Comparison of ENCODE assay signal across 8 cellular contexts in genomic region chr2:96507957-96508520, GRCh38. TPM values are rescaled to one million over a fixed set of nuclear protein-coding genes. Genes with fewer than 3 reads are reported as not detected.
DNase-seq lines count a peak whose midpoint lies in the region; ATAC-seq and TF ChIP-seq lines count a peak whose summit lies in the region.

No MANE protein-coding gene starts in this region.

- H3K4me3 Mint-ChIP-seq in central memory CD8-positive, alpha-beta T cell = peak overlapping the region; percentile 41

- H3K27me3 ChIP-seq in liver (ENCODE audit: control insufficient read depth in 4 of 4, insufficient read depth in 4 of 4, low read length in 3 of 4) = no peaks in the 10 kb centered on the region

- H3K9ac ChIP-seq in liver (ENCODE audit: low read depth in 1 of 2, low read length in 2 of 2) = no peak overlapping the region

- no peak overlapping the region for H3K27ac Mint-ChIP-seq in central memory CD8-positive, alpha-beta T cell (ENCODE audit: low read depth)

- peak overlapping the region in 2 of 3 donors; percentile 30 to 50 for H3K4me3 ChIP-seq in liver (ENCODE audit: low read depth in 1 of 3, low read length in 3 of 3)

- H3K4me1 ChIP-seq in liver (ENCODE audit: control insufficient read depth in 4 of 4, insufficient read depth in 4 of 4, low read length in 3 of 4) = peaks cover 1 to 40% (median 29%) of the 10 kb centered on the region in 4 donors

- H3K27me3 Mint-ChIP-seq in central memory CD8-positive, alpha-beta T cell = no peaks in the 10 kb centered on the region

- H3K36me3 Mint-ChIP-seq in central memory CD8-positive, alpha-beta T cell (ENCODE audit: insufficient read depth) = peaks cover 2% of the 10 kb centered on the region

- DNase-seq in GDM1 (lab: John Stamatoyannopoulos, UW) (peak; percentile 52), NCI-H2171 (lab: John Stamatoyannopoulos, UW) (peak; percentile 48)
- DNase-seq in activated CD4-positive, alpha-beta T cell treated with anti-CD3 and anti-CD28 coated beads for 1 hour = peak; percentile 84
- peak; percentile 83 to 94 for DNase-seq in central memory CD8-positive, alpha-beta T cell (ENCODE audit: low spot score in 2 of 2)
- DNase-seq in stimulated activated CD4-positive, alpha-beta T cell treated with anti-CD3 and anti-CD28 coated beads, TNF-alpha, amount 100 ng/mL, for 24 hours (ENCODE audit: low read depth in 3 of 3) = peak; percentile 78 to 85 (median 80)

- 13% methylated on average over 38 of the region's 38 CpGs for WGBS in liver

- TF ChIP-seq RAD21 in liver (IDR thresholded peaks at IDR 0.05) = peak; percentile 86 to 90

- peak overlapping the region in 1 of 2 donors; percentile 33 for H3K27ac ChIP-seq in liver (ENCODE audit: low read depth in 1 of 2, low read length in 2 of 2)

- no peaks in the 10 kb centered on the region for H3K36me3 ChIP-seq in liver (ENCODE audit: control insufficient read depth in 4 of 4, insufficient read depth in 3 of 4, low read depth in 1 of 4, low read length in 3 of 4)

- H3K4me1 Mint-ChIP-seq in central memory CD8-positive, alpha-beta T cell = peaks cover 8% of the 10 kb centered on the region

- peak; percentile 48 for ATAC-seq in HG02571 (IDR thresholded peaks at IDR 0.05; ENCODE audit: unreplicated experiment)
- peak; percentile 93 for ATAC-seq in central memory CD8-positive, alpha-beta T cell (replicated peaks; ENCODE audit: extremely low read depth, poor library complexity, severe bottlenecking)
- ATAC-seq in HG03571 (IDR thresholded peaks at IDR 0.05; ENCODE audit: unreplicated experiment) = no peak

- no peaks in the 10 kb centered on the region for H3K9me3 ChIP-seq in liver (ENCODE audit: control insufficient read depth in 4 of 4, low read length in 3 of 4)

- TF ChIP-seq CTCF in liver (IDR thresholded peaks at IDR 0.05; ENCODE audit: low read depth, low read length, missing input control) = peak; percentile 85

- H3K9me3 Mint-ChIP-seq in central memory CD8-positive, alpha-beta T cell = no peaks in the 10 kb centered on the region

TF ChIP-seq in liver, 16 proteins besides CTCF, POLR2A, EP300 and RAD21:
- TF ChIP-seq ZBTB33 (IDR thresholded peaks at IDR 0.05) (no peak), FOXA1 (IDR thresholded peaks at IDR 0.05) (no peak), SP1 (IDR thresholded peaks at IDR 0.05) (peak; percentile 37), HNF4A (conservative IDR thresholded peaks at IDR 0.05) (peak; percentile 22 to 37), REST (IDR thresholded peaks at IDR 0.05) (no peak)

RNA-seq across cellular contexts. Expression of gene NEURL3, which starts 2.9 kb away (rescaled TPM):
- total RNA-seq in liver = 1 to 10 TPM; 1.8 to 3.4 TPM
- polyA plus RNA-seq in liver = under 1 TPM; 0.61 to 0.97 TPM

RNA-seq across cellular contexts. Expression of gene ARID5A, which starts 28.5 kb away (rescaled TPM):
- total RNA-seq in liver = 1 to 10 TPM; 7.4 to 9.3 TPM
- polyA plus RNA-seq in liver = 10 to 100 TPM; 12.7 to 17.8 TPM
